ENCODE assay signal across 16 cellular contexts in genomic region chr14:34583525-34583924, GRCh38. TPM values are rescaled to one million over a fixed set of nuclear protein-coding genes. Genes with fewer than 3 reads are reported as not detected.
DNase-seq lines count a peak whose midpoint lies in the region; ATAC-seq and TF ChIP-seq lines count a peak whose summit lies in the region.
"Had no signal": no experiment of that assay in that cellular context is flagged by ENCODE, and none has a peak within 500 bp of the region (broad histone marks: within the 10 kb centered on the region; RNA-seq: fewer than 3 reads in every experiment).

No MANE protein-coding gene starts in this region.

- H3K27me3 ChIP-seq in SK-N-SH (ENCODE audit: insufficient read depth), result no peaks in the 10 kb centered on the region
- H3K27me3 ChIP-seq: BLaER1 treated with 17β-estradiol and CSF1 and Interleukin-3, amounts not matched to agents 10 nM and 100 nM had no signal

- CTCF ChIA-PET in SK-N-SH (lab: Yijun Ruan, JAX), result no interaction called here

- POLR2A ChIA-PET in SK-N-SH (lab: Yijun Ruan, JAX), result no interaction called here

- H3K9me2 ChIP-seq in SK-N-SH, result no peaks in the 10 kb centered on the region

- H2AFZ ChIP-seq in SK-N-SH (ENCODE audit: low read depth), result no peak overlapping the region

- H3K79me2 ChIP-seq in SK-N-SH (ENCODE audit: insufficient read depth), result peaks cover 6% of the 10 kb centered on the region

- TF ChIP-seq CTCF in SK-N-SH (IDR thresholded peaks at IDR 0.05), result no peak

- no peak overlapping the region for H3K27ac ChIP-seq in SK-N-SH (ENCODE audit: low read depth in 2 of 2, low read length in 1 of 2)
- H3K27ac ChIP-seq: BLaER1 treated with 17β-estradiol and CSF1 and Interleukin-3, amounts not matched to agents 10 nM and 100 nM had no signal

- no peaks in the 10 kb centered on the region for H3K4me1 ChIP-seq in SK-N-SH (ENCODE audit: control insufficient read depth in 1 of 2, insufficient read depth in 2 of 2, low read depth in 1 of 2, low read length in 1 of 2)
- H3K4me1 ChIP-seq: BLaER1 treated with 17β-estradiol and CSF1 and Interleukin-3, amounts not matched to agents 10 nM and 100 nM; HAP-1 had no signal

- no peak for TF ChIP-seq RAD21 in SK-N-SH (IDR thresholded peaks at IDR 0.05; ENCODE audit: low read length)

- DNase-seq in SK-N-SH (no peak), amniotic epithelial cell (ENCODE audit: low read depth) (peak; percentile 15), posterior vena cava (ENCODE audit: low spot score) (peak; percentile 14), NOMO-1 (lab: John Stamatoyannopoulos, UW; ENCODE audit: unreplicated experiment in 2 of 2) (no peak)
- DNase-seq: ACHN; CD4-positive, CD25-positive, alpha-beta regulatory T cell; DMS153; DMS79 treated with DMSO at 0.1 percent for 48 hours; EL; GOT3; HFFc6 had no signal

- H3K9ac ChIP-seq in SK-N-SH, result no peak overlapping the region
- H3K9ac ChIP-seq: BLaER1 treated with 17β-estradiol and CSF1 and Interleukin-3, amounts not matched to agents 10 nM and 100 nM had no signal

- H3K36me3 ChIP-seq in SK-N-SH (replicated peaks in 1 of 2; ENCODE audit: control insufficient read depth in 1 of 2, insufficient read depth in 2 of 2, low read length in 1 of 2), result peaks cover 0 to 85% of the 10 kb centered on the region in 2 experiments

- H3K4me2 ChIP-seq in SK-N-SH, result no peak overlapping the region
- H3K4me2 ChIP-seq: BLaER1 treated with 17β-estradiol and CSF1 and Interleukin-3, amounts not matched to agents 10 nM and 100 nM had no signal

- H3K9me3 ChIP-seq in SK-N-SH, result no peaks in the 10 kb centered on the region
- H3K9me3 ChIP-seq: BLaER1 treated with 17β-estradiol and CSF1 and Interleukin-3, amounts not matched to agents 10 nM and 100 nM; HAP-1 had no signal

- H3K4me3 ChIP-seq in SK-N-SH (ENCODE audit: low read depth in 2 of 2, low read length in 1 of 2), result no peak overlapping the region
- H3K4me3 ChIP-seq: BLaER1 treated with 17β-estradiol and CSF1 and Interleukin-3, amounts not matched to agents 10 nM and 100 nM; HAP-1 had no signal

- WGBS in SK-N-SH (ENCODE audit: low lambda C conversion rate), result 93% methylated on average over 6 of the region's 6 CpGs

- no peak for ATAC-seq in SK-N-SH treated with all-trans-retinoic acid at 6 μM for 48 hours
- no peak for ATAC-seq in GM21576 (IDR thresholded peaks at IDR 0.05; ENCODE audit: unreplicated experiment)
- ATAC-seq in activated CD4-positive, CD25-positive, alpha-beta regulatory T cell treated with anti-CD3 and anti-CD28 coated beads, Interleukin-2, amount 50 U/mL, for 24 hours, result no peak

- H3F3A ChIP-seq in SK-N-SH (replicated peaks; ENCODE audit: insufficient read depth), result no peaks in the 10 kb centered on the region

- no peaks in the 10 kb centered on the region for H4K20me1 ChIP-seq in SK-N-SH (ENCODE audit: insufficient read depth)

- intact Hi-C loops in posterior vena cava (cut with DNase I), result no loop called here

- TF ChIP-seq EP300 in SK-N-SH (IDR thresholded peaks at IDR 0.05; ENCODE audit: borderline replicate concordance in 1 of 2, low read depth in 1 of 2, low read length in 1 of 2), result no peak

TF ChIP-seq in SK-N-SH treated with all-trans-retinoic acid at 6 μM for 48 hours, 23 proteins besides CTCF, POLR2A, EP300 and RAD21:
- 0 out of 2 replicates have a peak, but pooled peaks have one; percentile 33 for TF ChIP-seq ISL1 (CRISPR knock-in tag; IDR thresholded peaks at IDR 0.05)
- no peak for TF ChIP-seq GLIS3 (CRISPR knock-in tag; IDR thresholded peaks at IDR 0.05)
TF ChIP-seq in SK-N-SH treated with all-trans-retinoic acid at 6 μM for 48 hours: peak in this region for 1.

TF ChIP-seq in SK-N-SH, 30 proteins besides CTCF, POLR2A, EP300 and RAD21:
- TF ChIP-seq SMC3 (IDR thresholded peaks at IDR 0.05; ENCODE audit: low read depth, low read length), result no peak
- TF ChIP-seq, protein P1, sequence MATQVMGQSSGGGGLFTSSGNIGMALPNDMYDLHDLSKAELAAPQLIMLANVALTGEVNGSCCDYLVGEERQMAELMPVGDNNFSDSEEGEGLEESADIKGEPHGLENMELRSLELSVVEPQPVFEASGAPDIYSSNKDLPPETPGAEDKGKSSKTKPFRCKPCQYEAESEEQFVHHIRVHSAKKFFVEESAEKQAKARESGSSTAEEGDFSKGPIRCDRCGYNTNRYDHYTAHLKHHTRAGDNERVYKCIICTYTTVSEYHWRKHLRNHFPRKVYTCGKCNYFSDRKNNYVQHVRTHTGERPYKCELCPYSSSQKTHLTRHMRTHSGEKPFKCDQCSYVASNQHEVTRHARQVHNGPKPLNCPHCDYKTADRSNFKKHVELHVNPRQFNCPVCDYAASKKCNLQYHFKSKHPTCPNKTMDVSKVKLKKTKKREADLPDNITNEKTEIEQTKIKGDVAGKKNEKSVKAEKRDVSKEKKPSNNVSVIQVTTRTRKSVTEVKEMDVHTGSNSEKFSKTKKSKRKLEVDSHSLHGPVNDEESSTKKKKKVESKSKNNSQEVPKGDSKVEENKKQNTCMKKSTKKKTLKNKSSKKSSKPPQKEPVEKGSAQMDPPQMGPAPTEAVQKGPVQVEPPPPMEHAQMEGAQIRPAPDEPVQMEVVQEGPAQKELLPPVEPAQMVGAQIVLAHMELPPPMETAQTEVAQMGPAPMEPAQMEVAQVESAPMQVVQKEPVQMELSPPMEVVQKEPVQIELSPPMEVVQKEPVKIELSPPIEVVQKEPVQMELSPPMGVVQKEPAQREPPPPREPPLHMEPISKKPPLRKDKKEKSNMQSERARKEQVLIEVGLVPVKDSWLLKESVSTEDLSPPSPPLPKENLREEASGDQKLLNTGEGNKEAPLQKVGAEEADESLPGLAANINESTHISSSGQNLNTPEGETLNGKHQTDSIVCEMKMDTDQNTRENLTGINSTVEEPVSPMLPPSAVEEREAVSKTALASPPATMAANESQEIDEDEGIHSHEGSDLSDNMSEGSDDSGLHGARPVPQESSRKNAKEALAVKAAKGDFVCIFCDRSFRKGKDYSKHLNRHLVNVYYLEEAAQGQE (IDR thresholded peaks at IDR 0.05; ENCODE audit: low read depth, low read length), result no peak
- no peak for TF ChIP-seq YY1 (IDR thresholded peaks at IDR 0.05; ENCODE audit: low read depth)
- no peak for TF ChIP-seq FOXJ3 (CRISPR knock-in tag; IDR thresholded peaks at IDR 0.05)
- no peak for TF ChIP-seq RXRA (IDR thresholded peaks at IDR 0.05; ENCODE audit: borderline replicate concordance, low read depth)
- no peak for TF ChIP-seq RFX5 (IDR thresholded peaks at IDR 0.05; ENCODE audit: low read length)
- no peak for TF ChIP-seq FOXM1 (IDR thresholded peaks at IDR 0.05; ENCODE audit: low read depth)
- TF ChIP-seq TAF1 (IDR thresholded peaks at IDR 0.05; ENCODE audit: borderline replicate concordance, low read depth, low read length), result no peak
- TF ChIP-seq TCF12 (IDR thresholded peaks at IDR 0.05), result no peak
- no peak for TF ChIP-seq SIN3A (IDR thresholded peaks at IDR 0.05; ENCODE audit: borderline replicate concordance, low read depth, low read length)
- no peak for TF ChIP-seq ELF1 (IDR thresholded peaks at IDR 0.05)
- TF ChIP-seq, protein P2, sequence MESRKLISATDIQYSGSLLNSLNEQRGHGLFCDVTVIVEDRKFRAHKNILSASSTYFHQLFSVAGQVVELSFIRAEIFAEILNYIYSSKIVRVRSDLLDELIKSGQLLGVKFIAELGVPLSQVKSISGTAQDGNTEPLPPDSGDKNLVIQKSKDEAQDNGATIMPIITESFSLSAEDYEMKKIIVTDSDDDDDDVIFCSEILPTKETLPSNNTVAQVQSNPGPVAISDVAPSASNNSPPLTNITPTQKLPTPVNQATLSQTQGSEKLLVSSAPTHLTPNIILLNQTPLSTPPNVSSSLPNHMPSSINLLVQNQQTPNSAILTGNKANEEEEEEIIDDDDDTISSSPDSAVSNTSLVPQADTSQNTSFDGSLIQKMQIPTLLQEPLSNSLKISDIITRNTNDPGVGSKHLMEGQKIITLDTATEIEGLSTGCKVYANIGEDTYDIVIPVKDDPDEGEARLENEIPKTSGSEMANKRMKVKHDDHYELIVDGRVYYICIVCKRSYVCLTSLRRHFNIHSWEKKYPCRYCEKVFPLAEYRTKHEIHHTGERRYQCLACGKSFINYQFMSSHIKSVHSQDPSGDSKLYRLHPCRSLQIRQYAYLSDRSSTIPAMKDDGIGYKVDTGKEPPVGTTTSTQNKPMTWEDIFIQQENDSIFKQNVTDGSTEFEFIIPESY (IDR thresholded peaks at IDR 0.05; ENCODE audit: borderline replicate concordance, low read depth), result no peak
- no peak for TF ChIP-seq NFIC (IDR thresholded peaks at IDR 0.05; ENCODE audit: borderline replicate concordance)
- no peak for TF ChIP-seq JUND (IDR thresholded peaks at IDR 0.05)
- TF ChIP-seq FOSL2 (IDR thresholded peaks at IDR 0.05; ENCODE audit: borderline replicate concordance, low read depth), result no peak
- no peak for TF ChIP-seq RCOR1 (IDR thresholded peaks at IDR 0.05; ENCODE audit: low read length)
- TF ChIP-seq MAX (IDR thresholded peaks at IDR 0.05; ENCODE audit: low read depth), result no peak
- TF ChIP-seq, protein P3, sequence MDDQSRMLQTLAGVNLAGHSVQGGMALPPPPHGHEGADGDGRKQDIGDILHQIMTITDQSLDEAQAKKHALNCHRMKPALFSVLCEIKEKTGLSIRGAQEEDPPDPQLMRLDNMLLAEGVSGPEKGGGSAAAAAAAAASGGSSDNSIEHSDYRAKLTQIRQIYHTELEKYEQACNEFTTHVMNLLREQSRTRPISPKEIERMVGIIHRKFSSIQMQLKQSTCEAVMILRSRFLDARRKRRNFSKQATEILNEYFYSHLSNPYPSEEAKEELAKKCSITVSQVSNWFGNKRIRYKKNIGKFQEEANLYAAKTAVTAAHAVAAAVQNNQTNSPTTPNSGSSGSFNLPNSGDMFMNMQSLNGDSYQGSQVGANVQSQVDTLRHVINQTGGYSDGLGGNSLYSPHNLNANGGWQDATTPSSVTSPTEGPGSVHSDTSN (IDR thresholded peaks at IDR 0.05), result no peak
- no peak for TF ChIP-seq CHD2 (IDR thresholded peaks at IDR 0.05; ENCODE audit: low read length, partially characterized antibody)
- TF ChIP-seq GATA2 (CRISPR knock-in tag; IDR thresholded peaks at IDR 0.05), result no peak

RNA-seq across cellular contexts. Expression of gene EAPP, which starts 44.0 kb away (rescaled TPM):
- 30.0 and 34.5 TPM in 2 replicates for polyA plus RNA-seq in SK-N-SH (2012; rRNA removed)
- polyA plus RNA-seq in SK-N-SH (2012; cell fraction: cytosol; rRNA removed), result 45.9 and 61.5 TPM in 2 replicates
- 12.2 and 17.2 TPM in 2 replicates for polyA plus RNA-seq in SK-N-SH (2012; cell fraction: nucleus; rRNA removed)
- 10 to 100 TPM; 22.4 to 30.9 TPM for total RNA-seq in posterior vena cava

RNA-seq across cellular contexts. Expression of gene SNX6, which starts 46.4 kb away (rescaled TPM):
- 33.1 and 67.0 TPM in 2 replicates for polyA plus RNA-seq in SK-N-SH (2012; rRNA removed)
- polyA plus RNA-seq in SK-N-SH (2012; cell fraction: cytosol; rRNA removed), result 79.5 and 85.6 TPM in 2 replicates
- 17.0 and 30.7 TPM in 2 replicates for polyA plus RNA-seq in SK-N-SH (2012; cell fraction: nucleus; rRNA removed)
- total RNA-seq in posterior vena cava, result 10 to 100 TPM; 83.7 to 84.6 TPM

Comparison
In these comparisons a context has a peak if more than half of its experiments do, and no peak if none do; other contexts are left out.
1. DNase-seq: peak in amniotic epithelial cell (single experiment) and posterior vena cava (single experiment); none in SK-N-SH (single experiment) and NOMO-1 (0 of 2).